In genomic region chr3:126782554-126782953, GRCh38 we compare ENCODE assay signal across 9 cellular contexts.
DNase-seq lines count a peak whose midpoint lies in the region; ATAC-seq and TF ChIP-seq lines count a peak whose summit lies in the region.
"Had no signal": no experiment of that assay in that cellular context is flagged by ENCODE, and none has a peak within 500 bp of the region (broad histone marks: within the 10 kb centered on the region; RNA-seq: fewer than 3 reads in every experiment).

No MANE protein-coding gene starts in this region.

- H3K27me3 ChIP-seq in foreskin keratinocyte (no peaks in the 10 kb centered on the region), WERI-Rb-1 (ENCODE audit: insufficient read depth, low read depth, severe bottlenecking) (no peaks in the 10 kb centered on the region)

- H3K4me3 ChIP-seq in retinal pigment epithelial cell (ENCODE audit: low read length) (no peak overlapping the region), WERI-Rb-1 (ENCODE audit: low read depth, low read length) (no peak overlapping the region)

- H3K27ac ChIP-seq in foreskin keratinocyte (peak overlapping the region; percentile 82), WERI-Rb-1 (no peak overlapping the region)

- H3K36me3 ChIP-seq in WERI-Rb-1, result no peaks in the 10 kb centered on the region

- H3K9me3 ChIP-seq in WERI-Rb-1 (ENCODE audit: severe bottlenecking), result no peaks in the 10 kb centered on the region

- ATAC-seq in foreskin keratinocyte, result peak; percentile 96
- ATAC-seq in stimulated activated naive CD8-positive, alpha-beta T cell treated with anti-CD3 and anti-CD28 coated beads, Interleukin-15, Interleukin-2, amounts not matched to agents 100 U/mL and 50 U/mL, for 24 hours, result no peak

- peaks cover 20% of the 10 kb centered on the region for H3K4me1 ChIP-seq in foreskin keratinocyte

- peak; percentile 89 for DNase-seq in GM04503 (ENCODE audit: low read depth)
- peak; percentile 32 to 65 for DNase-seq in SW 1271 (lab: John Stamatoyannopoulos, UW)
- DNase-seq in foreskin keratinocyte, result peak; percentile 95 to 96
- DNase-seq in retinal pigment epithelial cell (ENCODE audit: low read depth), result peak; percentile 62
- no peak for DNase-seq in WERI-Rb-1
- DNase-seq in NCI-H1092 treated with DMSO at 0.1 percent for 48 hours (lab: John Stamatoyannopoulos, UW), result no peak
- no peak for DNase-seq in Kasumi-1 (lab: John Stamatoyannopoulos, UW)
- DNase-seq in stimulated activated naive CD8-positive, alpha-beta T cell treated with anti-CD3 and anti-CD28 coated beads, Interleukin-15, Interleukin-2, amounts not matched to agents 100 U/mL and 50 U/mL, for 24 hours, result no peak
- DNase-seq: stimulated activated CD4-positive, alpha-beta T cell treated with anti-CD3 and anti-CD28 coated beads, Interleukin-4, amount 100 ng/mL, for 24 hours had no signal

- TF ChIP-seq CTCF in foreskin keratinocyte (conservative IDR thresholded peaks at IDR 0.05), result peak; percentile 6
- no peak for TF ChIP-seq CTCF in retinal pigment epithelial cell (conservative IDR thresholded peaks at IDR 0.05; ENCODE audit: low read depth, low read length)
- no peak for TF ChIP-seq CTCF in WERI-Rb-1 (IDR thresholded peaks at IDR 0.05; ENCODE audit: low read depth, low read length)

Comparison
In these comparisons a context has a peak if more than half of its experiments do, and no peak if none do; other contexts are left out.
1. DNase-seq: peak in GM04503 (single experiment), SW 1271 (2 of 2), foreskin keratinocyte (2 of 2) and retinal pigment epithelial cell (single experiment); none in WERI-Rb-1 (single experiment), NCI-H1092 treated with DMSO at 0.1 percent for 48 hours (single experiment), Kasumi-1 (0 of 2) and stimulated activated naive CD8-positive, alpha-beta T cell treated with anti-CD3 and anti-CD28 coated beads, Interleukin-15, Interleukin-2, amounts not matched to agents 100 U/mL and 50 U/mL, for 24 hours (single experiment).